In genomic region chr1:16220101-16220500, GRCh38 we compare ENCODE assay signal across 1 cellular context.
TF ChIP-seq lines count a peak whose summit lies in the region.

No MANE protein-coding gene starts in this region.

TF ChIP-seq in K562, 482 proteins besides CTCF, POLR2A, EP300 and RAD21:
- TF ChIP-seq YY1 (IDR thresholded peaks at IDR 0.05; ENCODE audit: borderline replicate concordance in 1 of 3, control insufficient read depth in 1 of 3, extremely low read depth in 1 of 3, insufficient read depth in 3 of 3, insufficient read length in 1 of 3, insufficient replicate concordance in 2 of 3, low read depth in 1 of 3, low read length in 2 of 3) (no peak), L3MBTL2 (IDR thresholded peaks at IDR 0.05) (0 out of 2 replicates have a peak, but pooled peaks have one; percentile 10), JUNB (CRISPR knock-in tag; conservative IDR thresholded peaks at IDR 0.05) (no peak), ZNF830 (CRISPR knock-in tag; IDR thresholded peaks at IDR 0.05) (no peak)
